ENCODE assay signal across 17 cellular contexts in the genomic region with DNA sequence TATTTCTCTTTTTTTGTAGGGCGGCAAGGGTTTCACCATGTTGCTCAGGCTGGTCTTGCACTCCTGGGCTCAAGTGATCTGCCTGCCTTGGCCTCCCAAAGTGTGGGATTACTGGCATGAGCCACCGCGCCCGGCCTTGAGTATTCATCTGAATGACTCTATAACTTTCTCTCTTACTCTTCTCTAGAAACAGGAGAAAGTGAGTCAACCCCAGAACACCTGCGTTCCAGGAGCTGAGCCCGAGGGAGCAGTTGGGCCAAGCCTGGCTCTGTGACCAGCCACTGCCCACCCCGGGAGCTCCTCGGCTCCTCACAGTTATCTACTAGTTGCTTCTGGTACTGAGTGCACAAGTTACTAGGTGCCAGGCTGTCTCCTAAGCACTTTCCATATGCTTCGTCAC.
"Had no signal": no experiment of that assay in that cellular context is flagged by ENCODE, and none has a peak within 500 bp of the region (broad histone marks: within the 10 kb centered on the region; RNA-seq: fewer than 3 reads in every experiment).

No MANE protein-coding gene starts in this region.

- H3K27ac ChIP-seq: left ventricle myocardium inferior, testis had no signal

- H3K4me3 ChIP-seq: coronary artery, esophagus squamous epithelium, left ventricle myocardium inferior, skin epidermis, testis had no signal

- H3K9me3 Mint-ChIP-seq: activated CD8-positive, alpha-beta T cell treated with anti-CD3 and anti-CD28 coated beads for 36 hours; activated T-helper 1 cell treated with anti-CD3 and anti-CD28 coated beads, Interleukin-12 subunit alpha, Interleukin-12 subunit beta, Interleukin-2, Interleukin-4 antibody, amounts not matched to agents 30 ng/mL and 10 ng/mL and 1 ng/mL, durations not matched to agents 14 hours and 24 hours and 36 hours; stimulated activated naive CD8-positive, alpha-beta T cell treated with anti-CD3 and anti-CD28 coated beads, Interleukin-15, Interleukin-2, amounts not matched to agents 100 ng/mL and 50 ng/mL, for 24 hours had no signal

- H3K27me3 Mint-ChIP-seq: activated CD8-positive, alpha-beta T cell treated with anti-CD3 and anti-CD28 coated beads for 36 hours; naive B cell; stimulated activated naive CD8-positive, alpha-beta T cell treated with anti-CD3 and anti-CD28 coated beads, Interleukin-15, Interleukin-2, amounts not matched to agents 100 ng/mL and 50 ng/mL, for 24 hours had no signal

- ATAC-seq: activated CD4-positive, CD25-positive, alpha-beta regulatory T cell treated with anti-CD3 and anti-CD28 coated beads, Interleukin-2, amount 50 U/mL, for 24 hours; activated CD8-positive, alpha-beta T cell treated with anti-CD3 and anti-CD28 coated beads for 36 hours had no signal

- H3K4me3 Mint-ChIP-seq: activated CD8-positive, alpha-beta T cell treated with anti-CD3 and anti-CD28 coated beads for 36 hours; activated T-helper 1 cell treated with anti-CD3 and anti-CD28 coated beads, Interleukin-12 subunit alpha, Interleukin-12 subunit beta, Interleukin-2, Interleukin-4 antibody, amounts not matched to agents 30 ng/mL and 10 ng/mL and 1 ng/mL, durations not matched to agents 14 hours and 24 hours and 36 hours; stimulated activated naive CD8-positive, alpha-beta T cell treated with anti-CD3 and anti-CD28 coated beads, Interleukin-15, Interleukin-2, amounts not matched to agents 100 ng/mL and 50 ng/mL, for 24 hours had no signal

- H3K27me3 ChIP-seq: esophagus squamous epithelium, testis had no signal

- H3K27ac Mint-ChIP-seq: activated CD8-positive, alpha-beta T cell treated with anti-CD3 and anti-CD28 coated beads for 36 hours; activated T-helper 1 cell treated with anti-CD3 and anti-CD28 coated beads, Interleukin-12 subunit alpha, Interleukin-12 subunit beta, Interleukin-2, Interleukin-4 antibody, amounts not matched to agents 30 ng/mL and 10 ng/mL and 1 ng/mL, durations not matched to agents 14 hours and 24 hours and 36 hours; naive B cell; stimulated activated naive CD8-positive, alpha-beta T cell treated with anti-CD3 and anti-CD28 coated beads, Interleukin-15, Interleukin-2, amounts not matched to agents 100 ng/mL and 50 ng/mL, for 24 hours had no signal

- H3K9me3 ChIP-seq: esophagus squamous epithelium, left ventricle myocardium inferior, SK-N-SH, testis had no signal

- DNase-seq: activated CD8-positive, alpha-beta T cell treated with anti-CD3 and anti-CD28 coated beads for 36 hours; activated naive CD4-positive, alpha-beta T cell treated with Interleukin-2 at 50 U/mL for 16 hours; esophagus squamous epithelium; left ventricle myocardium inferior; naive B cell; posterior cingulate gyrus; SK-N-SH; stimulated activated CD4-positive, alpha-beta T cell treated with anti-CD3 and anti-CD28 coated beads, Interleukin-15, amount 100 ng/mL, for 24 hours; stimulated activated CD4-positive, alpha-beta T cell treated with anti-CD3 and anti-CD28 coated beads, Interleukin-4, amount 100 ng/mL, for 4 hours; T-helper 1 cell; T1000; testis had no signal
